ENCODE assay signal across 9 cellular contexts in genomic region chr11:107927559-107927958, GRCh38. TPM values are rescaled to one million over a fixed set of nuclear protein-coding genes. Genes with fewer than 3 reads are reported as not detected.
A peak's percentile ranks its signal among the peaks of the same experiment; 100 is the strongest.
DNase-seq lines count a peak whose midpoint lies in the region; ATAC-seq and TF ChIP-seq lines count a peak whose summit lies in the region.
"Had no signal": no experiment of that assay in that cellular context is flagged by ENCODE, and none has a peak within 500 bp of the region (broad histone marks: within the 10 kb centered on the region; RNA-seq: fewer than 3 reads in every experiment).

No MANE protein-coding gene starts in this region.

- CTCF ChIA-PET in activated naive CD4-positive, alpha-beta T cell treated with anti-CD3 and anti-CD28 coated beads, Interleukin-2, amount 10 ng/mL, durations not matched to agents 7 days and 5 days (lab: Charles Lee): no interaction called here
- CTCF ChIA-PET in activated CD8-positive, alpha-beta T cell treated with anti-CD3 and anti-CD28 coated beads for 36 hours (lab: Charles Lee): no interaction called here

- no peak for ATAC-seq in activated naive CD4-positive, alpha-beta T cell treated with anti-CD3 and anti-CD28 coated beads, Interleukin-2, amount 50 U/mL, for 72 hours
- ATAC-seq in activated CD8-positive, alpha-beta T cell treated with anti-CD3 and anti-CD28 coated beads for 36 hours: no peak

- H3K27ac Mint-ChIP-seq in activated naive CD4-positive, alpha-beta T cell treated with anti-CD3 and anti-CD28 coated beads, Interleukin-2, amount 10 ng/mL, durations not matched to agents 7 days and 5 days: no peak overlapping the region
- H3K27ac Mint-ChIP-seq in activated naive CD4-positive, alpha-beta T cell treated with anti-CD3 and anti-CD28 coated beads, Interleukin-2, amount 50 U/mL, for 72 hours: no peak overlapping the region
- H3K27ac Mint-ChIP-seq in activated CD8-positive, alpha-beta T cell treated with anti-CD3 and anti-CD28 coated beads for 36 hours: no peak overlapping the region

- no peak overlapping the region for H3K27ac ChIP-seq in subcutaneous abdominal adipose tissue (ENCODE audit: low read depth, low read length)

- no peaks in the 10 kb centered on the region for H3K9me3 Mint-ChIP-seq in activated naive CD4-positive, alpha-beta T cell treated with anti-CD3 and anti-CD28 coated beads, Interleukin-2, amount 10 ng/mL, durations not matched to agents 7 days and 5 days
- H3K9me3 Mint-ChIP-seq in activated naive CD4-positive, alpha-beta T cell treated with anti-CD3 and anti-CD28 coated beads, Interleukin-2, amount 50 U/mL, for 72 hours: peaks cover 0 to 4% of the 10 kb centered on the region in 2 donors
- no peaks in the 10 kb centered on the region for H3K9me3 Mint-ChIP-seq in activated CD8-positive, alpha-beta T cell treated with anti-CD3 and anti-CD28 coated beads for 36 hours

- H3K4me3 Mint-ChIP-seq in activated naive CD4-positive, alpha-beta T cell treated with anti-CD3 and anti-CD28 coated beads, Interleukin-2, amount 10 ng/mL, durations not matched to agents 7 days and 5 days: peak overlapping the region; percentile 60
- peak overlapping the region; percentile 60 for H3K4me3 Mint-ChIP-seq in activated CD8-positive, alpha-beta T cell treated with anti-CD3 and anti-CD28 coated beads for 36 hours

- H3K27me3 ChIP-seq in subcutaneous abdominal adipose tissue (ENCODE audit: control insufficient read depth in 5 of 5, insufficient read depth in 4 of 5, low read length in 5 of 5): peaks cover 7 to 14% (median 9%) of the 10 kb centered on the region in 5 donors

- TF ChIP-seq CTCF in activated CD8-positive, alpha-beta T cell treated with anti-CD3 and anti-CD28 coated beads for 36 hours (IDR thresholded peaks at IDR 0.05): no peak

- H3K9ac ChIP-seq in subcutaneous abdominal adipose tissue (ENCODE audit: low read length in 5 of 5): no peak overlapping the region

- H3K9me3 ChIP-seq in subcutaneous abdominal adipose tissue (ENCODE audit: control insufficient read depth in 5 of 5, low read length in 5 of 5): peaks cover 0 to 3% (median 0%) of the 10 kb centered on the region in 5 donors

- POLR2A ChIA-PET in activated CD8-positive, alpha-beta T cell treated with anti-CD3 and anti-CD28 coated beads for 36 hours (lab: Charles Lee): interaction anchor here (0.7 kb wide), 1 partner anchor 78 kb away, joined by 3 read pairs; no protein-coding TSS in a partner anchor

- H3K4me1 Mint-ChIP-seq in activated naive CD4-positive, alpha-beta T cell treated with anti-CD3 and anti-CD28 coated beads, Interleukin-2, amount 10 ng/mL, durations not matched to agents 7 days and 5 days: peaks cover 6% of the 10 kb centered on the region
- peaks cover 10% of the 10 kb centered on the region for H3K4me1 Mint-ChIP-seq in activated CD8-positive, alpha-beta T cell treated with anti-CD3 and anti-CD28 coated beads for 36 hours (ENCODE audit: low read depth)

- H3K4me1 ChIP-seq in subcutaneous abdominal adipose tissue (ENCODE audit: control insufficient read depth in 5 of 5, insufficient read depth in 5 of 5, low read length in 5 of 5): peaks cover 0 to 16% (median 8%) of the 10 kb centered on the region in 5 donors

- no peaks in the 10 kb centered on the region for H3K36me3 Mint-ChIP-seq in activated naive CD4-positive, alpha-beta T cell treated with anti-CD3 and anti-CD28 coated beads, Interleukin-2, amount 10 ng/mL, durations not matched to agents 7 days and 5 days
- H3K36me3 Mint-ChIP-seq in activated naive CD4-positive, alpha-beta T cell treated with anti-CD3 and anti-CD28 coated beads, Interleukin-2, amount 50 U/mL, for 72 hours: peaks cover 5% of the 10 kb centered on the region in 2 donors
- no peaks in the 10 kb centered on the region for H3K36me3 Mint-ChIP-seq in activated CD8-positive, alpha-beta T cell treated with anti-CD3 and anti-CD28 coated beads for 36 hours (ENCODE audit: low read depth)

- intact Hi-C loops in activated CD8-positive, alpha-beta T cell treated with anti-CD3 and anti-CD28 coated beads for 36 hours (cut with micrococcal nuclease): no loop called here

- H3K36me3 ChIP-seq in subcutaneous abdominal adipose tissue (ENCODE audit: control insufficient read depth in 5 of 5, insufficient read depth in 5 of 5, low read length in 5 of 5): no peaks in the 10 kb centered on the region

- H3K4me3 ChIP-seq in iPS-11a (ENCODE audit: low read depth, low read length) (peak overlapping the region; percentile 29), subcutaneous abdominal adipose tissue (ENCODE audit: low read depth in 1 of 5, low read length in 5 of 5) (peak overlapping the region; percentile 4 to 44 (median 22))

- DNase-seq in activated naive CD4-positive, alpha-beta T cell treated with anti-CD3 and anti-CD28 coated beads, Interleukin-2, amount 10 ng/mL, durations not matched to agents 7 days and 5 days: no peak
- DNase-seq in activated naive CD4-positive, alpha-beta T cell treated with anti-CD3 and anti-CD28 coated beads, Interleukin-2, amount 50 U/mL, for 72 hours (ENCODE audit: low spot score in 2 of 2): no peak
- DNase-seq in activated CD8-positive, alpha-beta T cell treated with anti-CD3 and anti-CD28 coated beads for 36 hours: no peak
- DNase-seq in NCI-H1436 treated with DMSO at 0.1 percent for 48 hours (lab: John Stamatoyannopoulos, UW) (no peak), NCI-H1092 treated with DMSO at 0.1 percent for 48 hours (lab: John Stamatoyannopoulos, UW) (no peak), NCI-H1105 (lab: John Stamatoyannopoulos, UW) (no peak)

- peaks cover 42% of the 10 kb centered on the region for H3K27me3 Mint-ChIP-seq in activated naive CD4-positive, alpha-beta T cell treated with anti-CD3 and anti-CD28 coated beads, Interleukin-2, amount 10 ng/mL, durations not matched to agents 7 days and 5 days
- H3K27me3 Mint-ChIP-seq in activated CD8-positive, alpha-beta T cell treated with anti-CD3 and anti-CD28 coated beads for 36 hours: peaks cover 46% of the 10 kb centered on the region

RNA-seq across cellular contexts. Expression of gene RAB39A, which starts 0.7 kb away (rescaled TPM):
- 1 to 10 TPM in 1 of 2 donors, under 1 TPM in 1; 0.14 to 1.1 TPM for total RNA-seq in activated naive CD4-positive, alpha-beta T cell treated with anti-CD3 and anti-CD28 coated beads, Interleukin-2, amount 50 U/mL, for 72 hours
- not detected for total RNA-seq in activated CD8-positive, alpha-beta T cell treated with anti-CD3 and anti-CD28 coated beads for 36 hours
- total RNA-seq: pulmonary artery endothelial cell had no signal
